Comparison of ENCODE assay signal across 1 cellular context in the genomic region with DNA sequence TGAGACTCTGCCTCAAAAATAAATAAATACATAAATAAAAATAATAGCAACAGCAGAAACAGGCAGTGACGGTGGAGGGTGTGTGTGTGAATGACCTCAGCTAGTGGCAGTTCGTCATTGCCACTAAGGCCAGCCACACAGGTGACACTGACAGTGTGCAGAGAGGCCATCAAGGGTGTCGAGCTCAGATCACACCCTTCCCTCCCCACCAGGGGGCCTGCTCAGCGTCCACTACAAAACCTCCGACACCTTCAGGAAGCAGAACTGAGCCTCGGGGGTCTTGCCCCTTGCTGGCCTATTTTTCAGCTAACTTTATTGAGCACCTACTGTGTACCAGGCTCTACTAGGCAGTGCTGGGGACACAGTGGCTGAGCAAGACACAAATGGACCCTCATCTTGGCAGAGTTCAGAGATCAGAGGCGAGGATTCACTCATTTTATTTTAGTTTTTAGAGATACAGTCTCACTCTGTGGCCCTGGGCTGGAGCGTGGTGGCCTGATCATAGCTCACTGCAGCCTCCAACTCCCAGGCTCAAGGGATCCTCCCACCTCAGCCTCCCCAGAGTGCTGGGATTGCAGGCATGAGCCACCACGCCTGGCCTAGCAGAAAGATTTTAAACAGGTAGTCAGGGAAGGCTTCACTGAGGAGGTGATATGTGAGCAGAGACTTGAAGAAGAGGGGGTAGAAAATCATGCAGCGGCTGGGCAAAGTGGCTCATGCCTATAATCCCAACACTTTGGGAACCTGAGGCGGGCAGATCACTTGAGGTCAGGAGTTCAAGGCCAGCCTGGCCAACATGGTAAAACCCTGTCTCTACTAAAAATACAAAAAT.
TF ChIP-seq lines count a peak whose summit lies in the region.

No MANE protein-coding gene starts in this region.

TF ChIP-seq in HepG2, 621 proteins besides CTCF, POLR2A, EP300 and RAD21 (continued from another document and continues in another):
- TF ChIP-seq ZNF142 (CRISPR knock-in tag; IDR thresholded peaks at IDR 0.05) (no peak), ZNF614 (CRISPR knock-in tag; IDR thresholded peaks at IDR 0.05; ENCODE audit: borderline replicate concordance) (0 out of 2 replicates have a peak, but pooled peaks have one; percentile 27), GATAD1 (CRISPR knock-in tag; IDR thresholded peaks at IDR 0.05) (no peak), ELF1 (CRISPR knock-in tag; IDR thresholded peaks at IDR 0.05) (no peak), HDAC6 (IDR thresholded peaks at IDR 0.05; ENCODE audit: low read depth, low read length) (no peak), TARDBP (CRISPR knock-in tag; IDR thresholded peaks at IDR 0.05) (peak; percentile 53; the same call in 1 of the 2 replicates), RBFOX2 (IDR thresholded peaks at IDR 0.05; ENCODE audit: low read depth, low read length) (no peak), TIGD3 (CRISPR knock-in tag; IDR thresholded peaks at IDR 0.05; ENCODE audit: borderline replicate concordance) (no peak), SP1 (IDR thresholded peaks at IDR 0.05) (no peak), SP1 (CRISPR knock-in tag; IDR thresholded peaks at IDR 0.05) (no peak), IRF9 (CRISPR knock-in tag; IDR thresholded peaks at IDR 0.05; ENCODE audit: borderline replicate concordance) (no peak), ZNF280D (CRISPR knock-in tag; IDR thresholded peaks at IDR 0.05) (no peak), NR2F6 (IDR thresholded peaks at IDR 0.05) (no peak), NR2F6 (CRISPR knock-in tag; IDR thresholded peaks at IDR 0.05) (peak; percentile 72; the same call in 1 of the 2 replicates), FOXO4 (CRISPR knock-in tag; conservative IDR thresholded peaks at IDR 0.05) (no peak), ZBTB43 (CRISPR knock-in tag; conservative IDR thresholded peaks at IDR 0.05) (no peak), RFXANK (CRISPR knock-in tag; IDR thresholded peaks at IDR 0.05) (no peak), KAT2B (IDR thresholded peaks at IDR 0.05; ENCODE audit: borderline replicate concordance, low read depth, low read length) (no peak), PRPF4 (IDR thresholded peaks at IDR 0.05; ENCODE audit: low read depth, low read length, poor library complexity, severe bottlenecking) (no peak), NFRKB (IDR thresholded peaks at IDR 0.05) (no peak), YY1 (IDR thresholded peaks at IDR 0.05; ENCODE audit: insufficient read depth, insufficient replicate concordance, low read depth, low read length) (peak; percentile 34), KDM1A (CRISPR knock-in tag; IDR thresholded peaks at IDR 0.05) (no peak), ONECUT2 (CRISPR knock-in tag; IDR thresholded peaks at IDR 0.05) (no peak), THAP11 (CRISPR knock-in tag; IDR thresholded peaks at IDR 0.05) (peak; percentile 27; the same call in 1 of the 2 replicates), ZFP36L1 (CRISPR knock-in tag; IDR thresholded peaks at IDR 0.05) (no peak), ZFP90 (CRISPR knock-in tag; IDR thresholded peaks at IDR 0.05; ENCODE audit: borderline replicate concordance) (no peak), ZNF282 (IDR thresholded peaks at IDR 0.05; ENCODE audit: partially characterized antibody) (no peak)
- TF ChIP-seq, protein P1, sequence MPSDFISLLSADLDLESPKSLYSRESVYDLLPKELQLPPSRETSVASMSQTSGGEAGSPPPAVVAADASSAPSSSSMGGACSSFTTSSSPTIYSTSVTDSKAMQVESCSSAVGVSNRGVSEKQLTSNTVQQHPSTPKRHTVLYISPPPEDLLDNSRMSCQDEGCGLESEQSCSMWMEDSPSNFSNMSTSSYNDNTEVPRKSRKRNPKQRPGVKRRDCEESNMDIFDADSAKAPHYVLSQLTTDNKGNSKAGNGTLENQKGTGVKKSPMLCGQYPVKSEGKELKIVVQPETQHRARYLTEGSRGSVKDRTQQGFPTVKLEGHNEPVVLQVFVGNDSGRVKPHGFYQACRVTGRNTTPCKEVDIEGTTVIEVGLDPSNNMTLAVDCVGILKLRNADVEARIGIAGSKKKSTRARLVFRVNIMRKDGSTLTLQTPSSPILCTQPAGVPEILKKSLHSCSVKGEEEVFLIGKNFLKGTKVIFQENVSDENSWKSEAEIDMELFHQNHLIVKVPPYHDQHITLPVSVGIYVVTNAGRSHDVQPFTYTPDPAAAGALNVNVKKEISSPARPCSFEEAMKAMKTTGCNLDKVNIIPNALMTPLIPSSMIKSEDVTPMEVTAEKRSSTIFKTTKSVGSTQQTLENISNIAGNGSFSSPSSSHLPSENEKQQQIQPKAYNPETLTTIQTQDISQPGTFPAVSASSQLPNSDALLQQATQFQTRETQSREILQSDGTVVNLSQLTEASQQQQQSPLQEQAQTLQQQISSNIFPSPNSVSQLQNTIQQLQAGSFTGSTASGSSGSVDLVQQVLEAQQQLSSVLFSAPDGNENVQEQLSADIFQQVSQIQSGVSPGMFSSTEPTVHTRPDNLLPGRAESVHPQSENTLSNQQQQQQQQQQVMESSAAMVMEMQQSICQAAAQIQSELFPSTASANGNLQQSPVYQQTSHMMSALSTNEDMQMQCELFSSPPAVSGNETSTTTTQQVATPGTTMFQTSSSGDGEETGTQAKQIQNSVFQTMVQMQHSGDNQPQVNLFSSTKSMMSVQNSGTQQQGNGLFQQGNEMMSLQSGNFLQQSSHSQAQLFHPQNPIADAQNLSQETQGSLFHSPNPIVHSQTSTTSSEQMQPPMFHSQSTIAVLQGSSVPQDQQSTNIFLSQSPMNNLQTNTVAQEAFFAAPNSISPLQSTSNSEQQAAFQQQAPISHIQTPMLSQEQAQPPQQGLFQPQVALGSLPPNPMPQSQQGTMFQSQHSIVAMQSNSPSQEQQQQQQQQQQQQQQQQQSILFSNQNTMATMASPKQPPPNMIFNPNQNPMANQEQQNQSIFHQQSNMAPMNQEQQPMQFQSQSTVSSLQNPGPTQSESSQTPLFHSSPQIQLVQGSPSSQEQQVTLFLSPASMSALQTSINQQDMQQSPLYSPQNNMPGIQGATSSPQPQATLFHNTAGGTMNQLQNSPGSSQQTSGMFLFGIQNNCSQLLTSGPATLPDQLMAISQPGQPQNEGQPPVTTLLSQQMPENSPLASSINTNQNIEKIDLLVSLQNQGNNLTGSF (CRISPR knock-in tag; IDR thresholded peaks at IDR 0.05), result no peak
- TF ChIP-seq, protein P2, sequence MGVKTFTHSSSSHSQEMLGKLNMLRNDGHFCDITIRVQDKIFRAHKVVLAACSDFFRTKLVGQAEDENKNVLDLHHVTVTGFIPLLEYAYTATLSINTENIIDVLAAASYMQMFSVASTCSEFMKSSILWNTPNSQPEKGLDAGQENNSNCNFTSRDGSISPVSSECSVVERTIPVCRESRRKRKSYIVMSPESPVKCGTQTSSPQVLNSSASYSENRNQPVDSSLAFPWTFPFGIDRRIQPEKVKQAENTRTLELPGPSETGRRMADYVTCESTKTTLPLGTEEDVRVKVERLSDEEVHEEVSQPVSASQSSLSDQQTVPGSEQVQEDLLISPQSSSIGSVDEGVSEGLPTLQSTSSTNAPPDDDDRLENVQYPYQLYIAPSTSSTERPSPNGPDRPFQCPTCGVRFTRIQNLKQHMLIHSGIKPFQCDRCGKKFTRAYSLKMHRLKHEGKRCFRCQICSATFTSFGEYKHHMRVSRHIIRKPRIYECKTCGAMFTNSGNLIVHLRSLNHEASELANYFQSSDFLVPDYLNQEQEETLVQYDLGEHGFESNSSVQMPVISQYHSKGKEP (CRISPR knock-in tag; IDR thresholded peaks at IDR 0.05), result no peak
- TF ChIP-seq, protein P3, sequence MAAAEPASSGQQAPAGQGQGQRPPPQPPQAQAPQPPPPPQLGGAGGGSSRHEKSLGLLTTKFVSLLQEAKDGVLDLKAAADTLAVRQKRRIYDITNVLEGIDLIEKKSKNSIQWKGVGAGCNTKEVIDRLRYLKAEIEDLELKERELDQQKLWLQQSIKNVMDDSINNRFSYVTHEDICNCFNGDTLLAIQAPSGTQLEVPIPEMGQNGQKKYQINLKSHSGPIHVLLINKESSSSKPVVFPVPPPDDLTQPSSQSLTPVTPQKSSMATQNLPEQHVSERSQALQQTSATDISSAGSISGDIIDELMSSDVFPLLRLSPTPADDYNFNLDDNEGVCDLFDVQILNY (CRISPR knock-in tag; conservative IDR thresholded peaks at IDR 0.05), result no peak
